Comparison of ENCODE assay signal across 19 cellular contexts in genomic region chr5:12570688-12571087, GRCh38.
"Had no signal": no experiment of that assay in that cellular context is flagged by ENCODE, and none has a peak within 500 bp of the region (broad histone marks: within the 10 kb centered on the region; RNA-seq: fewer than 3 reads in every experiment).

No MANE protein-coding gene starts in this region.

- H3K27me3 Mint-ChIP-seq: naive B cell; stimulated activated naive CD8-positive, alpha-beta T cell treated with anti-CD3 and anti-CD28 coated beads, Interleukin-15, Interleukin-2, amounts not matched to agents 100 ng/mL and 50 ng/mL, for 24 hours had no signal

- DNase-seq: islet precursor cell; left ventricle myocardium inferior; naive B cell; natural killer cell; nephron progenitor cell; occipital lobe; right lobe of liver; stimulated activated CD4-positive, alpha-beta T cell treated with anti-CD3 and anti-CD28 coated beads, Interleukin-12 subunit alpha, Interleukin-12 subunit beta, amount 100 ng/mL, for 4 hours; stimulated activated CD4-positive, alpha-beta T cell treated with anti-CD3 and anti-CD28 coated beads, Interleukin-15, amount 100 ng/mL, for 24 hours; stimulated activated CD4-positive, alpha-beta T cell treated with anti-CD3 and anti-CD28 coated beads, Interleukin-4, amount 100 ng/mL, for 24 hours; stimulated activated naive CD4-positive, alpha-beta T cell; tibial artery; trophoblast cell; upper lobe of right lung had no signal

- H3K27ac Mint-ChIP-seq: mesothelial cell of epicardium; naive B cell; natural killer cell; nephron progenitor cell; neural progenitor cell; stimulated activated effector memory CD8-positive, alpha-beta T cell treated with anti-CD3 and anti-CD28 coated beads, Interleukin-12 subunit alpha, Interleukin-12 subunit beta, amount 100 ng/mL, for 72 hours; stimulated activated naive CD8-positive, alpha-beta T cell treated with anti-CD3 and anti-CD28 coated beads, Interleukin-15, Interleukin-2, amounts not matched to agents 100 ng/mL and 50 ng/mL, for 24 hours had no signal

- H3K4me3 Mint-ChIP-seq: mesothelial cell of epicardium; naive B cell; natural killer cell; nephron progenitor cell; neural progenitor cell; stimulated activated effector memory CD8-positive, alpha-beta T cell treated with anti-CD3 and anti-CD28 coated beads, Interleukin-12 subunit alpha, Interleukin-12 subunit beta, amount 100 ng/mL, for 72 hours; stimulated activated naive CD8-positive, alpha-beta T cell treated with anti-CD3 and anti-CD28 coated beads, Interleukin-15, Interleukin-2, amounts not matched to agents 100 ng/mL and 50 ng/mL, for 24 hours had no signal

- H3K9me3 Mint-ChIP-seq: nephron progenitor cell, neural progenitor cell had no signal

- H3K4me1 Mint-ChIP-seq: mesothelial cell of epicardium; naive B cell; natural killer cell; nephron progenitor cell; neural progenitor cell; stimulated activated effector memory CD8-positive, alpha-beta T cell treated with anti-CD3 and anti-CD28 coated beads, Interleukin-12 subunit alpha, Interleukin-12 subunit beta, amount 100 ng/mL, for 72 hours had no signal

- ATAC-seq: natural killer cell; right lobe of liver; stimulated activated effector memory CD8-positive, alpha-beta T cell treated with anti-CD3 and anti-CD28 coated beads, Interleukin-12 subunit alpha, Interleukin-12 subunit beta, amount 100 ng/mL, for 72 hours; upper lobe of right lung had no signal

- FAIRE-seq: urothelium cell line had no signal

- H3K36me3 Mint-ChIP-seq: mesothelial cell of epicardium; naive B cell; natural killer cell; neural progenitor cell; stimulated activated effector memory CD8-positive, alpha-beta T cell treated with anti-CD3 and anti-CD28 coated beads, Interleukin-12 subunit alpha, Interleukin-12 subunit beta, amount 100 ng/mL, for 72 hours had no signal
